Comparison of ENCODE assay signal across 27 cellular contexts in genomic region chr2:21996339-21996738, GRCh38.
"Had no signal": no experiment of that assay in that cellular context is flagged by ENCODE, and none has a peak within 500 bp of the region (broad histone marks: within the 10 kb centered on the region; RNA-seq: fewer than 3 reads in every experiment).

No MANE protein-coding gene starts in this region.

- DNase-seq: stimulated activated CD4-positive, alpha-beta T cell treated with anti-CD3 and anti-CD28 coated beads, Interleukin-2, amount 100 ng/mL, for 48 hours; stimulated activated CD4-positive, alpha-beta T cell treated with anti-CD3 and anti-CD28 coated beads, Interleukin-4, amount 100 ng/mL, for 1 hour; stimulated activated CD4-positive, alpha-beta T cell treated with anti-CD3 and anti-CD28 coated beads, Interleukin-4, amount 100 ng/mL, for 24 hours; stimulated activated CD4-positive, alpha-beta T cell treated with anti-CD3 and anti-CD28 coated beads, Interleukin-4, amount 100 ng/mL, for 4 hours; stimulated activated CD8-positive, alpha-beta memory T cell treated with anti-CD3 and anti-CD28 coated beads, Interleukin-4, amount 100 ng/mL, for 48 hours; stimulated activated naive B cell treated with anti-CD40 and anti-IgM and Interleukin-4, amounts not matched to agents 10 μg/mL and 1 μg/mL and 100 μg/mL, for 72 hours; stimulated activated naive CD4-positive, alpha-beta T cell; stimulated activated naive CD4-positive, alpha-beta T cell treated with Interleukin-2 at 50 U/mL for 16 hours; stimulated activated naive CD8-positive, alpha-beta T cell treated with anti-CD3 and anti-CD28 coated beads, Interleukin-15, amount 100 ng/mL, for 72 hours; stimulated activated naive CD8-positive, alpha-beta T cell treated with anti-CD3 and anti-CD28 coated beads, Interleukin-15, Interleukin-2, amounts not matched to agents 100 U/mL and 50 U/mL, for 24 hours; stomach; substantia nigra; testis; thyroid gland; tibial artery; transverse colon; trophoblast cell; upper lobe of left lung; upper lobe of right lung; uterus had no signal

- ATAC-seq: stimulated activated effector memory CD8-positive, alpha-beta T cell treated with anti-CD3 and anti-CD28 coated beads, Interleukin-12 subunit alpha, Interleukin-12 subunit beta, amount 100 ng/mL, for 72 hours; stimulated activated memory B cell treated with anti-CD40 and anti-IgM and Interleukin-4, amounts not matched to agents 10 μg/mL and 1 μg/mL and 100 μg/mL, for 72 hours; stimulated activated naive B cell treated with anti-CD40 and anti-IgM and Interleukin-4, amounts not matched to agents 10 μg/mL and 1 μg/mL and 100 μg/mL, for 72 hours; stimulated activated naive CD8-positive, alpha-beta T cell treated with anti-CD3 and anti-CD28 coated beads, Interleukin-15, amount 100 ng/mL, for 72 hours; stimulated activated naive CD8-positive, alpha-beta T cell treated with anti-CD3 and anti-CD28 coated beads, Interleukin-15, Interleukin-2, amounts not matched to agents 100 U/mL and 50 U/mL, for 24 hours; upper lobe of right lung had no signal

- H3K9me3 ChIP-seq: thyroid gland, uterus, vagina had no signal

- H3K27ac ChIP-seq: stomach, suprapubic skin, testis, thoracic aorta, thyroid gland, tibial artery, tibial nerve, transverse colon, upper lobe of left lung, upper lobe of right lung, uterus, vagina had no signal

- H3K27me3 ChIP-seq: stomach, suprapubic skin, testis, thyroid gland, tibial artery, tibial nerve, transverse colon, upper lobe of left lung, upper lobe of right lung, uterus, vagina had no signal

- H3K36me3 ChIP-seq: stomach, suprapubic skin, thoracic aorta, thyroid gland, tibial artery, tibial nerve, transverse colon, upper lobe of left lung, upper lobe of right lung, uterus, vagina had no signal

- FAIRE-seq: urothelium cell line had no signal

- H3K4me3 ChIP-seq: stomach, suprapubic skin, testis, thoracic aorta, thyroid gland, tibial artery, tibial nerve, transverse colon, upper lobe of left lung, upper lobe of right lung, uterus, vagina had no signal

- H3K4me1 ChIP-seq: stomach, suprapubic skin, testis, thyroid gland, tibial artery, tibial nerve, transverse colon, upper lobe of left lung, upper lobe of right lung, uterus, vagina had no signal
